In the genomic region with DNA sequence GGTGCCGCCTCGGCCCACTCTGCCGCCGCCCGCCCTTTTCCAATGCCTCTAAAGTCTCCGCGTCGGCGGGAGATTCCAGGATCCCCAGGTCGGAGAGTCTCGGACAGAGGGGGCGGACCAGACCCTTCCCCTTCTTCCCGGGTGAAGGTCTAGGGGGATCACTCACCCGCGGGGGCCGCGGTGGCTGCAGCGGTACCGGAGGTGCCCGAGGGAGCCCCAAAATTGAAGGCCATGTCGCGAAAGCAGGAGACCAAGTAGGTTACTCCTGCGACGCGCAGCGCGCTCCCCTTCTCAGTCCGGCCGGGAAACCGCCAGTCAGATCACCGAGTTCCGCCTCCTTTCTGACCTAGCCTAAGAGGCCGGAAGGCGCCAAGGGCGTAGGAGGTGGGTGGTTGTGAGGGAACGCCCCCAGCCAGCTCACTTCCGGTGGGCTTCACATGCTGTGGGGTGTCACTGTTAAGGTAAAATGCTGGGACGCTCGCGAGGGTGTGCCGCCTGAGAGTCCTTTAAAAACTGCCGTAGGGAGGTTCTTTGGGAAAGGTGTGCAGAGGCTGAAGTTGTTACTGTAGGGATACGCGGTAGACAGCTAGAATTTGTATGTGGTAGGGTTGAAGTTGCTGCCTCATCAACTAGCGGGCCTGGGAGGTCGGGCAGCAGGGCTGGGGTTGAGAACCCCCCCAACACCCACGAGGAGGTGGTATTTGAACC, we compare ENCODE assay signal across 8 cellular contexts. TPM values are rescaled to one million over a fixed set of nuclear protein-coding genes. Genes with fewer than 3 reads are reported as not detected.
DNase-seq lines count a peak whose midpoint lies in the region; ATAC-seq, FAIRE-seq and TF ChIP-seq lines count a peak whose summit lies in the region.

A gene with protein sequence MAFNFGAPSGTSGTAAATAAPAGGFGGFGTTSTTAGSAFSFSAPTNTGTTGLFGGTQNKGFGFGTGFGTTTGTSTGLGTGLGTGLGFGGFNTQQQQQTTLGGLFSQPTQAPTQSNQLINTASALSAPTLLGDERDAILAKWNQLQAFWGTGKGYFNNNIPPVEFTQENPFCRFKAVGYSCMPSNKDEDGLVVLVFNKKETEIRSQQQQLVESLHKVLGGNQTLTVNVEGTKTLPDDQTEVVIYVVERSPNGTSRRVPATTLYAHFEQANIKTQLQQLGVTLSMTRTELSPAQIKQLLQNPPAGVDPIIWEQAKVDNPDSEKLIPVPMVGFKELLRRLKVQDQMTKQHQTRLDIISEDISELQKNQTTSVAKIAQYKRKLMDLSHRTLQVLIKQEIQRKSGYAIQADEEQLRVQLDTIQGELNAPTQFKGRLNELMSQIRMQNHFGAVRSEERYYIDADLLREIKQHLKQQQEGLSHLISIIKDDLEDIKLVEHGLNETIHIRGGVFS (minus strand): TSS at position 256 of the 708 bp plus-strand sequence. CDS start 23 bp downstream, at position 233.

- H3K4me3 ChIP-seq in right atrium auricular region (peak within 1 kb of the TSS; percentile 92 to 97), psoas muscle (peak within 1 kb of the TSS; percentile 89)

- TF ChIP-seq CTCF in right atrium auricular region (IDR thresholded peaks at IDR 0.05) = no peak
- TF ChIP-seq CTCF in psoas muscle (IDR thresholded peaks at IDR 0.05) = no peak

- 0% methylated on average over 41 to 47 of the region's 47 CpGs for WGBS in psoas muscle, 3 donors

- DNase-seq in NCI-H187 treated with DMSO at 0.1 percent for 48 hours (lab: John Stamatoyannopoulos, UW) (peak; percentile 79), anterior cingulate cortex (lab: John Stamatoyannopoulos, UW) (peak; percentile 51 to 96 (median 90)), right atrium auricular region (ENCODE audit: low spot score) (peak; percentile 95), psoas muscle (peak; percentile 93 to 97), urothelium cell line (ENCODE audit: low spot score) (peak; percentile 95)

- H3K4me1 ChIP-seq in right atrium auricular region = peaks cover 0 to 34% of the 10 kb centered on the region in 2 donors
- H3K4me1 ChIP-seq in psoas muscle = peaks cover 24% of the 10 kb centered on the region

- H3K36me3 ChIP-seq in right atrium auricular region = no peaks in the 10 kb centered on the region
- peaks cover 0 to 13% of the 10 kb centered on the region in 2 donors for H3K36me3 ChIP-seq in psoas muscle (ENCODE audit: insufficient read depth in 1 of 2, low read depth in 1 of 2)

- H3K9me3 ChIP-seq in right atrium auricular region (no peaks in the 10 kb centered on the region), psoas muscle (no peaks in the 10 kb centered on the region)

- peak; percentile 90 for FAIRE-seq in urothelium cell line (lab: Jason Lieb, UNC)

- H3K27ac ChIP-seq in right atrium auricular region (peak within 1 kb of the TSS; percentile 90 to 92), psoas muscle (peak within 1 kb of the TSS; percentile 91)

- H3K27me3 ChIP-seq in right atrium auricular region = no peaks in the 10 kb centered on the region
- H3K27me3 ChIP-seq in psoas muscle (ENCODE audit: insufficient read depth in 3 of 3, low read length in 2 of 3) = no peaks in the 10 kb centered on the region

- ATAC-seq in GM18499 (IDR thresholded peaks at IDR 0.05; ENCODE audit: insufficient read depth, unreplicated experiment) = peak; percentile 95
- ATAC-seq in HG02943 (IDR thresholded peaks at IDR 0.05; ENCODE audit: low read depth, unreplicated experiment) = peak; percentile 99
- peak; percentile 99 for ATAC-seq in psoas muscle

- intact Hi-C loops in T-helper 2 cell treated with Interferon-gamma antibody and Interleukin-4, amounts not matched to agents 100 ng/mL and 5 ng/mL, for 36 hours (cut with micrococcal nuclease) = loop anchor here (1.0 to 5.0 kb wide), 10 partner anchors 65 to 1991 kb away; a partner anchor contains a TSS
- intact Hi-C loops in psoas muscle (cut with DNase I) = loop anchor here (2.0 to 5.0 kb wide), 2 partner anchors 64 to 157 kb away; a partner anchor contains a TSS

RNA-seq across cellular contexts. Expression of the gene that starts here (rescaled TPM):
- total RNA-seq in T-helper 2 cell treated with Interferon-gamma antibody and Interleukin-4, amounts not matched to agents 100 ng/mL and 5 ng/mL, for 36 hours = 53.2 and 59.2 TPM in 2 replicates
- total RNA-seq in right atrium auricular region = 10 to 100 TPM; 13.7 to 14.9 TPM
- 10 to 100 TPM; 14.1 to 25.9 (median 17.6) TPM for total RNA-seq in psoas muscle
- polyA plus RNA-seq in psoas muscle = 10 to 100 TPM; 14.2 to 26.0 (median 25.4) TPM

Comparison
In these comparisons a context has a peak if more than half of its experiments do, and no peak if none do; other contexts are left out.
1. Peak in every context shown above with its lines: DNase-seq, ATAC-seq, H3K4me3 ChIP-seq and H3K27ac ChIP-seq.